ENCODE assay signal across 22 cellular contexts in the genomic region with DNA sequence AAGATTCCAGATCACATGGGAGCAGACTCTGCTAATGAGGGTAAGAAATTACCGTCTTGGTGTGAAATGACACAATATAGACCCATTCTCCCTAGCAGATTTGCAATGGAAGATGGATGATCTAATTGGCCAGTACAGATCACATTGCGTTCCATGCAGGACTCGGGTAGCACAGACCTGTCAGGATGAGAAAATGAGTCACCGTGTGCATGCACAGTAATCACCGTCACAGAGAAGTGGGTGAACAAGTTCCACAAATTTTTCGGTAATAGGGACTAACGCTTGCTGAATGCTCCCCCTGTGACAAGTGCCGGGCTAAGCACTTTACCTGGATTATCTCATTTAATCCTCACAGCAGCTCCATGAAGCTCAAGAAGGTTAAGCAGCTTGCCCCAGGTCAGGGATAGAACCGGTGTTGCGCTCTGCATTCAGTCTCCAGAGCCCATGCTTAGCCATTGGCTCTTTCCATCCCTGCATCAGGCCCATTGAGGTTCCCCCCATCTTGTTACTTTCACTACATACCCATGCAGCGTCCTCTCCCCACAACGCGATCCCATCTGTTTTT.
A peak's percentile ranks its signal among the peaks of the same experiment; 100 is the strongest.
DNase-seq lines count a peak whose midpoint lies in the region; ATAC-seq, FAIRE-seq and TF ChIP-seq lines count a peak whose summit lies in the region.
"Had no signal": no experiment of that assay in that cellular context is flagged by ENCODE, and none has a peak within 500 bp of the region (broad histone marks: within the 10 kb centered on the region; RNA-seq: fewer than 3 reads in every experiment).

No MANE protein-coding gene starts in this region.

- H3K36me3 Mint-ChIP-seq in GM23338 (ENCODE audit: low read depth) = no peaks in the 10 kb centered on the region
- H3K36me3 Mint-ChIP-seq: CD8-positive, alpha-beta T cell had no signal

- ATAC-seq in GM23338 = no peak
- no peak for ATAC-seq in lower lobe of right lung
- ATAC-seq: CD8-positive, alpha-beta T cell; HCT116 had no signal

- H3K4me2 ChIP-seq in GM23338 = no peak overlapping the region
- no peak overlapping the region for H3K4me2 ChIP-seq in trophoblast cell (ENCODE audit: low read length)

- peaks cover 4% of the 10 kb centered on the region; the same call in 1 of the 2 replicates for H3K9me2 ChIP-seq in GM23338 (ENCODE audit: insufficient read depth)

- no peak overlapping the region for H2BK12ac ChIP-seq in trophoblast cell (ENCODE audit: low read length)

- H3F3A ChIP-seq in GM23338 (replicated peaks; ENCODE audit: low read depth) = no peaks in the 10 kb centered on the region

- no peak overlapping the region for H3K9ac ChIP-seq in trophoblast cell (ENCODE audit: low read length)
- H3K9ac ChIP-seq: BLaER1 treated with 17β-estradiol and CSF1 and Interleukin-3, amounts not matched to agents 10 nM and 100 nM; GM23248 had no signal

- H3K4ac ChIP-seq in trophoblast cell (ENCODE audit: low read depth, low read length) = no peak overlapping the region

- H3K27ac Mint-ChIP-seq in GM23338 = no peak overlapping the region
- H3K27ac Mint-ChIP-seq: B cell; CD8-positive, alpha-beta T cell; HFFc6 had no signal

- peaks cover 3% of the 10 kb centered on the region; the same call in 1 of the 3 replicates for H3K9me3 Mint-ChIP-seq in GM23338
- H3K9me3 Mint-ChIP-seq: CD8-positive, alpha-beta T cell; HFFc6 had no signal

- H3K4me3 Mint-ChIP-seq in GM23338 = no peak overlapping the region
- H3K4me3 Mint-ChIP-seq: B cell; CD8-positive, alpha-beta T cell; HFFc6 had no signal

- H2AK5ac ChIP-seq in trophoblast cell (ENCODE audit: low read length) = no peak overlapping the region

- H4K8ac ChIP-seq in trophoblast cell (ENCODE audit: low read depth, low read length) = no peak overlapping the region

- no peak overlapping the region for H4K91ac ChIP-seq in trophoblast cell (ENCODE audit: low read depth, low read length)

- H3K27ac ChIP-seq in GM23338 (ENCODE audit: low read depth) = no peak overlapping the region
- H3K27ac ChIP-seq in trophoblast cell (ENCODE audit: low read depth, low read length) = no peak overlapping the region
- no peak overlapping the region for H3K27ac ChIP-seq in lower lobe of right lung
- H3K27ac ChIP-seq: GM23248 had no signal

- H2BK120ac ChIP-seq in trophoblast cell (ENCODE audit: insufficient read depth, low read length, poor library complexity) = no peak overlapping the region

- 0 out of 2 replicates have a peak overlapping the region, but pooled peaks have one; percentile 28 for H2AFZ ChIP-seq in GM23338
- H2AFZ ChIP-seq in trophoblast cell (ENCODE audit: insufficient read depth, low read length, poor library complexity) = no peak overlapping the region
- H2AFZ ChIP-seq: GM23248 had no signal

- TF ChIP-seq CTCF in GM23338 (conservative IDR thresholded peaks at IDR 0.05; ENCODE audit: low read depth in 2 of 2) (no peak), bronchial epithelial cell (IDR thresholded peaks at IDR 0.05; ENCODE audit: insufficient read depth, low read length, severe bottlenecking) (no peak), lower lobe of right lung (IDR thresholded peaks at IDR 0.05) (no peak), foreskin fibroblast (IDR thresholded peaks at IDR 0.05; ENCODE audit: low read depth, low read length) (no peak)

- no peaks in the 10 kb centered on the region for H3K27me3 ChIP-seq in GM23338 (ENCODE audit: insufficient read depth)
- H3K27me3 ChIP-seq in bronchial epithelial cell (ENCODE audit: control insufficient read depth, insufficient read depth, low read length) = no peaks in the 10 kb centered on the region
- no peaks in the 10 kb centered on the region for H3K27me3 ChIP-seq in trophoblast cell (ENCODE audit: insufficient read depth, low read length)
- no peaks in the 10 kb centered on the region for H3K27me3 ChIP-seq in lower lobe of right lung (ENCODE audit: low read depth)
- H3K27me3 ChIP-seq: BLaER1 treated with 17β-estradiol and CSF1 and Interleukin-3, amounts not matched to agents 10 nM and 100 nM had no signal

- H3K79me1 ChIP-seq in trophoblast cell (ENCODE audit: low read length) = no peaks in the 10 kb centered on the region

- no peaks in the 10 kb centered on the region for H3K79me2 ChIP-seq in GM23338 (replicated peaks; ENCODE audit: insufficient read depth)
- H3K79me2 ChIP-seq in trophoblast cell (ENCODE audit: control insufficient read depth, insufficient read depth, low read length, poor library complexity) = no peaks in the 10 kb centered on the region

- H3K36me3 ChIP-seq in GM23338 (ENCODE audit: insufficient read depth) (no peaks in the 10 kb centered on the region; the same call in 1 of the 2 replicates), bronchial epithelial cell (ENCODE audit: control insufficient read depth, insufficient read depth, low read length) (no peaks in the 10 kb centered on the region), trophoblast cell (ENCODE audit: control insufficient read depth in 1 of 2, insufficient read depth in 2 of 2, low read length in 2 of 2) (no peaks in the 10 kb centered on the region), lower lobe of right lung (no peaks in the 10 kb centered on the region)
- H3K36me3 ChIP-seq: BLaER1 treated with 17β-estradiol and CSF1 and Interleukin-3, amounts not matched to agents 10 nM and 100 nM had no signal

- no peak overlapping the region for H3K23ac ChIP-seq in trophoblast cell (ENCODE audit: low read length)

- peaks cover 6% of the 10 kb centered on the region for H3K27me3 Mint-ChIP-seq in GM23338 (ENCODE audit: insufficient read depth, low read depth, poor library complexity)

- H4K20me1 ChIP-seq in GM23338 (replicated peaks; ENCODE audit: insufficient read depth) = no peaks in the 10 kb centered on the region
- H4K20me1 ChIP-seq: BLaER1 treated with 17β-estradiol and CSF1 and Interleukin-3, amounts not matched to agents 10 nM and 100 nM had no signal

- H3K4me1 ChIP-seq in GM23338 (ENCODE audit: insufficient read depth) = peaks cover 15% of the 10 kb centered on the region
- H3K4me1 ChIP-seq in trophoblast cell (ENCODE audit: control insufficient read depth in 1 of 2, insufficient read depth in 2 of 2, low read length in 2 of 2) = peaks cover 0 to 12% of the 10 kb centered on the region in 2 experiments
- no peaks in the 10 kb centered on the region for H3K4me1 ChIP-seq in lower lobe of right lung

- DNase-seq in GM23338 (ENCODE audit: low spot score) (no peak), NCI-H82 treated with DMSO at 0.1 percent for 48 hours (lab: John Stamatoyannopoulos, UW; ENCODE audit: unreplicated experiment) (peak; percentile 75), bronchial epithelial cell (ENCODE audit: low read depth) (peak; percentile 50), trophoblast cell (peak; percentile 30 to 74), lower lobe of right lung (no peak), foreskin fibroblast (no peak), anterior cingulate cortex (lab: John Stamatoyannopoulos, UW) (no peak)
- DNase-seq: Calu3; CD8-positive, alpha-beta T cell; DMS153; DMS79; GDM1; GM23248; H7; HFFc6; IMR-90 had no signal

- H3K18ac ChIP-seq in trophoblast cell (ENCODE audit: low read length) = no peak overlapping the region

- no peak overlapping the region for H2BK5ac ChIP-seq in trophoblast cell (ENCODE audit: low read depth, low read length, poor library complexity)

- WGBS in trophoblast cell (ENCODE audit: extremely low coverage, insufficient coverage, insufficient read length) = no CpG with 5 or more reads among the region's 13 CpGs

- FAIRE-seq in bronchial epithelial cell (lab: Jason Lieb, UNC) = peak; percentile 93
- FAIRE-seq: GM12892, GM18507, HTR-8/SVneo had no signal

- peaks cover 32% of the 10 kb centered on the region for H3K4me1 Mint-ChIP-seq in GM23338
- H3K4me1 Mint-ChIP-seq: B cell had no signal

- H3K9me3 ChIP-seq in trophoblast cell (ENCODE audit: insufficient read depth, low read depth, low read length) (no peaks in the 10 kb centered on the region), lower lobe of right lung (no peaks in the 10 kb centered on the region)
- H3K9me3 ChIP-seq: BLaER1 treated with 17β-estradiol and CSF1 and Interleukin-3, amounts not matched to agents 10 nM and 100 nM had no signal

- H3K4me3 ChIP-seq in GM23338 (no peak overlapping the region), bronchial epithelial cell (ENCODE audit: low read depth, low read length) (no peak overlapping the region), trophoblast cell (ENCODE audit: low read depth, low read length) (no peak overlapping the region), lower lobe of right lung (no peak overlapping the region), foreskin fibroblast (ENCODE audit: low read depth in 1 of 2, low read length in 2 of 2) (no peak overlapping the region)
- H3K4me3 ChIP-seq: BLaER1 treated with 17β-estradiol and CSF1 and Interleukin-3, amounts not matched to agents 10 nM and 100 nM; GM23248 had no signal

- no peak overlapping the region for H3K14ac ChIP-seq in trophoblast cell (ENCODE audit: low read length)

- intact Hi-C loops in lower lobe of right lung (cut with DNase I) = no loop called here

- H4K12ac ChIP-seq in trophoblast cell (ENCODE audit: low read depth, low read length) = no peak overlapping the region

TF ChIP-seq in GM23338, 12 proteins besides CTCF, POLR2A, EP300 and RAD21 (continues in another document):
- TF ChIP-seq STAT1 (IDR thresholded peaks at IDR 0.05; ENCODE audit: unreplicated experiment) (no peak), ZNF114 (CRISPR knock-in tag; IDR thresholded peaks at IDR 0.05) (no peak), CREB1 (CRISPR knock-in tag; IDR thresholded peaks at IDR 0.05; ENCODE audit: low read depth) (no peak), JUNB (IDR thresholded peaks at IDR 0.05; ENCODE audit: unreplicated experiment) (no peak)

Comparison
In these comparisons a context has a peak if more than half of its experiments do, and no peak if none do; other contexts are left out.
1. DNase-seq: peak in NCI-H82 treated with DMSO at 0.1 percent for 48 hours (single experiment), bronchial epithelial cell (single experiment) and trophoblast cell (2 of 2); none in GM23338 (single experiment), lower lobe of right lung (single experiment), foreskin fibroblast (0 of 2) and anterior cingulate cortex (0 of 58).